Comparison of ENCODE assay signal across 16 cellular contexts in the genomic region with DNA sequence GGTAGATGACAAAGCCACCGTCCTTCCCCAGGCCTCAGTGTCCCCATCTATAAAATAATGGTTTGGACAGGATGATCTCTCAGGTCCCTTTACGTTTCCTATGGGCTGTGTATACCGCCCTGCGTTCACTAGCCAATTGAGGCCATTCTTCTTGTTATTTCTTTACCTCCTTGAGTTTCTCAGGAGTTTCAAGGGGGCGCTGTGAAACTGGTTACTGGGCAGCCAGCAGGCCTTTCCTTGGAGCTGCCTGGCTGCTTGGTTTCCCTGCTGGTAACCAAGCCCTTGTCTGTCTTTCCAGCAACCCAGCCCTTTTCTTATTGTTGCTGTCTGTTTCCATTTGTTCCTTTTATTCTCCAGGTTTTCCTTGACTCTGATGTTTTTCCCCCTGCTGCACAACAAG. TPM values are rescaled to one million over a fixed set of nuclear protein-coding genes. Genes with fewer than 3 reads are reported as not detected.
A peak's percentile ranks its signal among the peaks of the same experiment; 100 is the strongest.
DNase-seq lines count a peak whose midpoint lies in the region; ATAC-seq, FAIRE-seq and TF ChIP-seq lines count a peak whose summit lies in the region.
"Had no signal": no experiment of that assay in that cellular context is flagged by ENCODE, and none has a peak within 500 bp of the region (broad histone marks: within the 10 kb centered on the region; RNA-seq: fewer than 3 reads in every experiment).

No MANE protein-coding gene starts in this region.

- H3K36me3 ChIP-seq in SK-N-SH (replicated peaks in 1 of 2; ENCODE audit: control insufficient read depth in 1 of 2, insufficient read depth in 2 of 2, low read length in 1 of 2) (no peaks in the 10 kb centered on the region), tibial nerve (no peaks in the 10 kb centered on the region)
- H3K36me3 ChIP-seq: pancreas had no signal

- no peak overlapping the region for H3K4me2 ChIP-seq in SK-N-SH

- no peak overlapping the region for H3K4me3 Mint-ChIP-seq in type B pancreatic cell
- H3K4me3 Mint-ChIP-seq: activated CD4-positive, alpha-beta T cell treated with anti-CD3 and anti-CD28 coated beads, Interleukin-2, amount 10 ng/mL, durations not matched to agents 24 days and 14 days had no signal

- H3K4me1 ChIP-seq in SK-N-SH (ENCODE audit: control insufficient read depth in 1 of 2, insufficient read depth in 2 of 2, low read depth in 1 of 2, low read length in 1 of 2): no peaks in the 10 kb centered on the region
- no peaks in the 10 kb centered on the region for H3K4me1 ChIP-seq in tibial nerve
- H3K4me1 ChIP-seq: pancreas had no signal

- peaks cover 28% of the 10 kb centered on the region for H3K27me3 Mint-ChIP-seq in type B pancreatic cell

- H3K9ac ChIP-seq in SK-N-SH: no peak overlapping the region

- H3K4me3 ChIP-seq in SK-N-SH (ENCODE audit: low read depth in 2 of 2, low read length in 1 of 2): no peak overlapping the region
- no peak overlapping the region for H3K4me3 ChIP-seq in tibial nerve
- H3K4me3 ChIP-seq: pancreas had no signal

- WGBS in SK-N-SH (ENCODE audit: low lambda C conversion rate): 72% methylated on average over 5 of the region's 5 CpGs
- WGBS in tibial nerve, 2 donors: 53 to 54% methylated on average over 5 of the region's 5 CpGs

- H2AFZ ChIP-seq in SK-N-SH (ENCODE audit: low read depth): no peak overlapping the region

- TF ChIP-seq POLR2A in tibial nerve (IDR thresholded peaks at IDR 0.05): no peak

- H3K27ac ChIP-seq in SK-N-SH (ENCODE audit: low read depth in 2 of 2, low read length in 1 of 2): no peak overlapping the region
- H3K27ac ChIP-seq in tibial nerve: no peak overlapping the region
- H3K27ac ChIP-seq: pancreas had no signal

- TF ChIP-seq RAD21 in SK-N-SH (IDR thresholded peaks at IDR 0.05; ENCODE audit: low read length): no peak

- CTCF ChIA-PET in SK-N-SH (lab: Yijun Ruan, JAX): interaction anchor here (1.0 kb wide), 3 partner anchors 14 to 146 kb away, joined by 3 read pairs; no protein-coding TSS in a partner anchor

- H4K20me1 ChIP-seq in SK-N-SH (ENCODE audit: insufficient read depth): no peaks in the 10 kb centered on the region

- H3K9me2 ChIP-seq in SK-N-SH: no peaks in the 10 kb centered on the region

- no peak for TF ChIP-seq EP300 in SK-N-SH (IDR thresholded peaks at IDR 0.05; ENCODE audit: borderline replicate concordance in 1 of 2, low read depth in 1 of 2, low read length in 1 of 2)
- TF ChIP-seq EP300 in tibial nerve (IDR thresholded peaks at IDR 0.05): no peak

- no peaks in the 10 kb centered on the region; the same call in 1 of the 2 replicates for H3K27me3 ChIP-seq in SK-N-SH (ENCODE audit: insufficient read depth)
- H3K27me3 ChIP-seq in tibial nerve: no peaks in the 10 kb centered on the region
- H3K27me3 ChIP-seq: pancreas had no signal

- no peaks in the 10 kb centered on the region for H3F3A ChIP-seq in SK-N-SH (replicated peaks; ENCODE audit: insufficient read depth)

- peak; percentile 72 for FAIRE-seq in TTC549 (lab: Jason Lieb, UNC)
- FAIRE-seq: pancreas had no signal

- TF ChIP-seq CTCF in SK-N-SH (IDR thresholded peaks at IDR 0.05) (no peak), type B pancreatic cell (conservative IDR thresholded peaks at IDR 0.05) (peak; percentile 58), tibial nerve (IDR thresholded peaks at IDR 0.05) (no peak)

- peak; percentile 56; the same call in 2 of the 3 replicates for ATAC-seq in SK-N-SH treated with all-trans-retinoic acid at 6 μM for 48 hours
- no peak for ATAC-seq in GM19324 (IDR thresholded peaks at IDR 0.05; ENCODE audit: low FRiP score, unreplicated experiment)
- ATAC-seq: Panc1, pancreas had no signal

- no peaks in the 10 kb centered on the region for H3K79me2 ChIP-seq in SK-N-SH (ENCODE audit: insufficient read depth)

- no peaks in the 10 kb centered on the region for H3K36me3 Mint-ChIP-seq in type B pancreatic cell

- POLR2A ChIA-PET in SK-N-SH (lab: Yijun Ruan, JAX): no interaction called here

- H3K9me3 ChIP-seq in SK-N-SH (no peaks in the 10 kb centered on the region), tibial nerve (no peaks in the 10 kb centered on the region)
- H3K9me3 ChIP-seq: Caco-2, pancreas had no signal

- DNase-seq in SK-N-SH (no peak), iPS DF 19.7 (ENCODE audit: low read depth, low spot score) (peak; percentile 63), type B pancreatic cell (ENCODE audit: extremely low spot score, unreplicated experiment) (no peak), tibial nerve (ENCODE audit: low spot score in 2 of 2) (no peak)
- no peak for DNase-seq in stimulated activated CD4-positive, alpha-beta T cell treated with anti-CD3 and anti-CD28 coated beads, Interleukin-12 subunit alpha, Interleukin-12 subunit beta, amount 100 ng/mL, for 4 hours
- DNase-seq: activated CD4-positive, alpha-beta T cell treated with anti-CD3 and anti-CD28 coated beads, Interleukin-2, amount 10 ng/mL, durations not matched to agents 24 days and 14 days; activated T-cell treated with anti-CD3 and anti-CD28 coated beads, Interleukin-2, amount 50 U/mL, for 1 hour; Caco-2; HCEC 1CT; mesenchymal stem cell; pancreas had no signal

- H3K4me1 Mint-ChIP-seq in type B pancreatic cell (ENCODE audit: unreplicated experiment): peaks cover 15% of the 10 kb centered on the region
- H3K4me1 Mint-ChIP-seq: activated CD4-positive, alpha-beta T cell treated with anti-CD3 and anti-CD28 coated beads, Interleukin-2, amount 10 ng/mL, durations not matched to agents 24 days and 14 days had no signal

- H3K27ac Mint-ChIP-seq in type B pancreatic cell: no peak overlapping the region

- H3K9me3 Mint-ChIP-seq in type B pancreatic cell: no peaks in the 10 kb centered on the region
- H3K9me3 Mint-ChIP-seq: activated CD4-positive, alpha-beta T cell treated with anti-CD3 and anti-CD28 coated beads, Interleukin-2, amount 10 ng/mL, durations not matched to agents 24 days and 14 days had no signal

TF ChIP-seq in SK-N-SH treated with all-trans-retinoic acid at 6 μM for 48 hours, 23 proteins besides CTCF, POLR2A, EP300 and RAD21 (continues in another document):
- TF ChIP-seq ZFP30 (CRISPR knock-in tag; IDR thresholded peaks at IDR 0.05) (no peak), ESRRG (CRISPR knock-in tag; IDR thresholded peaks at IDR 0.05) (no peak), ZNF70 (CRISPR knock-in tag; IDR thresholded peaks at IDR 0.05) (no peak), OSR1 (CRISPR knock-in tag; IDR thresholded peaks at IDR 0.05) (no peak), ISL1 (CRISPR knock-in tag; IDR thresholded peaks at IDR 0.05) (no peak), ZC3H10 (CRISPR knock-in tag; IDR thresholded peaks at IDR 0.05) (no peak), RARB (CRISPR knock-in tag; IDR thresholded peaks at IDR 0.05) (no peak), ZNF565 (CRISPR knock-in tag; conservative IDR thresholded peaks at IDR 0.05; ENCODE audit: low read depth) (no peak), ARNTL (CRISPR knock-in tag; IDR thresholded peaks at IDR 0.05; ENCODE audit: borderline replicate concordance, low read depth) (no peak)
- TF ChIP-seq, protein P1, sequence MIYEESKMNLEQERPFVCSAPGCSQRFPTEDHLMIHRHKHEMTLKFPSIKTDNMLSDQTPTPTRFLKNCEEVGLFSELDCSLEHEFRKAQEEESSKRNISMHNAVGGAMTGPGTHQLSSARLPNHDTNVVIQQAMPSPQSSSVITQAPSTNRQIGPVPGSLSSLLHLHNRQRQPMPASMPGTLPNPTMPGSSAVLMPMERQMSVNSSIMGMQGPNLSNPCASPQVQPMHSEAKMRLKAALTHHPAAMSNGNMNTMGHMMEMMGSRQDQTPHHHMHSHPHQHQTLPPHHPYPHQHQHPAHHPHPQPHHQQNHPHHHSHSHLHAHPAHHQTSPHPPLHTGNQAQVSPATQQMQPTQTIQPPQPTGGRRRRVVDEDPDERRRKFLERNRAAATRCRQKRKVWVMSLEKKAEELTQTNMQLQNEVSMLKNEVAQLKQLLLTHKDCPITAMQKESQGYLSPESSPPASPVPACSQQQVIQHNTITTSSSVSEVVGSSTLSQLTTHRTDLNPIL (CRISPR knock-in tag; IDR thresholded peaks at IDR 0.05; ENCODE audit: low read depth): no peak

TF ChIP-seq in SK-N-SH, 30 proteins besides CTCF, POLR2A, EP300 and RAD21:
- TF ChIP-seq SMC3 (IDR thresholded peaks at IDR 0.05; ENCODE audit: low read depth, low read length) (no peak), TEAD4 (IDR thresholded peaks at IDR 0.05; ENCODE audit: borderline replicate concordance, insufficient read depth) (no peak), SIN3A (IDR thresholded peaks at IDR 0.05; ENCODE audit: borderline replicate concordance, low read depth, low read length) (no peak), NRF1 (IDR thresholded peaks at IDR 0.05; ENCODE audit: low read depth, low read length) (no peak), CHD2 (IDR thresholded peaks at IDR 0.05; ENCODE audit: low read length, partially characterized antibody) (no peak), MEF2A (IDR thresholded peaks at IDR 0.05; ENCODE audit: borderline replicate concordance, low read depth) (no peak), MXI1 (IDR thresholded peaks at IDR 0.05; ENCODE audit: low read depth, low read length) (no peak)

RNA-seq across cellular contexts. Expression of a gene that starts 26.9 kb away (rescaled TPM):
- polyA plus RNA-seq in SK-N-SH (2012; rRNA removed): 0.34 TPM in 1 of 2 replicates, not detected in the other
- 0.06 TPM in 1 of 2 replicates, not detected in the other for polyA plus RNA-seq in SK-N-SH (2012; cell fraction: cytosol; rRNA removed)
- polyA plus RNA-seq in SK-N-SH (2012; cell fraction: nucleus; rRNA removed): 1.1 and 1.8 TPM in 2 replicates
- total RNA-seq in type B pancreatic cell (ENCODE audit: low replicate concordance) (3.8 TPM in 1 of 2 replicates, not detected in the other), tibial nerve (not detected)
- total RNA-seq: pancreas; T-helper 1 cell treated with Interleukin-12 subunit alpha and Interleukin-12 subunit beta and Interleukin-4 antibody, amounts not matched to agents 30 ng/mL and 1 ng/mL, for 36 hours had no signal
- polyA plus RNA-seq: pancreas had no signal

RNA-seq across cellular contexts. Expression of a gene that starts 34.2 kb away (rescaled TPM):
- polyA plus RNA-seq in SK-N-SH (2012; rRNA removed): 89.3 and 105 TPM in 2 replicates
- 71.2 and 96.6 TPM in 2 replicates for polyA plus RNA-seq in SK-N-SH (2012; cell fraction: cytosol; rRNA removed)
- polyA plus RNA-seq in SK-N-SH (2012; cell fraction: nucleus; rRNA removed): 43.9 and 55.4 TPM in 2 replicates
- total RNA-seq in type B pancreatic cell (ENCODE audit: low replicate concordance): 47.2 and 63.6 TPM in 2 replicates
- total RNA-seq in tibial nerve: 10 to 100 TPM; 17.5 to 47.7 (median 30.1) TPM

RNA-seq across cellular contexts. Expression of a gene that starts 54.1 kb away (rescaled TPM):
- 27.6 and 34.8 TPM in 2 replicates for polyA plus RNA-seq in SK-N-SH (2012; rRNA removed)
- polyA plus RNA-seq in SK-N-SH (2012; cell fraction: cytosol; rRNA removed): 36.0 and 47.2 TPM in 2 replicates
- polyA plus RNA-seq in SK-N-SH (2012; cell fraction: nucleus; rRNA removed): 45.9 and 50.6 TPM in 2 replicates
- total RNA-seq in type B pancreatic cell (ENCODE audit: low replicate concordance) (39.0 and 43.7 TPM in 2 replicates), tibial nerve (10 to 100 TPM; 57.0 to 84.8 (median 65.2) TPM)
